In genomic region chr19:49442793-49443365, GRCh38 we compare ENCODE assay signal across 9 cellular contexts. TPM values are rescaled to one million over a fixed set of nuclear protein-coding genes. Genes with fewer than 3 reads are reported as not detected.
DNase-seq lines count a peak whose midpoint lies in the region; ATAC-seq, FAIRE-seq and TF ChIP-seq lines count a peak whose summit lies in the region.
"Had no signal": no experiment of that assay in that cellular context is flagged by ENCODE, and none has a peak within 500 bp of the region (broad histone marks: within the 10 kb centered on the region; RNA-seq: fewer than 3 reads in every experiment).

No MANE protein-coding gene starts in this region.

- peak overlapping the region; percentile 69 to 88 for H3K27ac Mint-ChIP-seq in natural killer cell

- no peak; the same call in 1 of the 2 replicates for TF ChIP-seq POLR2A in A549 (IDR thresholded peaks at IDR 0.05; ENCODE audit: low read length)
- TF ChIP-seq POLR2A in GM12892 (IDR thresholded peaks at IDR 0.05; ENCODE audit: low read depth, low read length), result no peak

- H3K9me3 ChIP-seq in A549, result no peaks in the 10 kb centered on the region
- H3K9me3 ChIP-seq in upper lobe of right lung, result no peaks in the 10 kb centered on the region

- TF ChIP-seq RAD21 in A549 (conservative IDR thresholded peaks at IDR 0.05 in 1 of 2, IDR thresholded peaks at IDR 0.05 in 1 of 2), result no peak

- H3K27me3 ChIP-seq in upper lobe of right lung, result peaks cover 39% of the 10 kb centered on the region

- intact Hi-C loops in natural killer cell (cut with micrococcal nuclease) (loop anchor here (1.0 kb wide), 5 partner anchors 8 to 217 kb away; partner anchors contain the start of gene PIH1D1), upper lobe of right lung (cut with DNase I) (loop anchor here (5.0 to 10.0 kb wide), 2 partner anchors 51 to 218 kb away; no protein-coding TSS in a partner anchor)

- DNase-seq in A549 (ENCODE audit: low read depth in 1 of 2, low spot score in 1 of 2), result peak; percentile 96 to 97
- peak; percentile 71 for DNase-seq in GM12892 (ENCODE audit: insufficient read length)
- peak; percentile 91 for DNase-seq in NCI-H748 (lab: John Stamatoyannopoulos, UW; ENCODE audit: unreplicated experiment)
- peak; percentile 80 to 81 for DNase-seq in activated T-cell treated with anti-CD3 and anti-CD28 coated beads, Interleukin-2, amount 50 U/mL, for 48 hours
- DNase-seq in fibroblast of mammary gland (ENCODE audit: low read depth), result peak; percentile 86
- DNase-seq in natural killer cell, result no peak
- DNase-seq in upper lobe of right lung, result peak; percentile 97

- H3K36me3 ChIP-seq in upper lobe of right lung, result peaks cover 9% of the 10 kb centered on the region

- TF ChIP-seq EP300 in A549 (IDR thresholded peaks at IDR 0.05), result no peak

- POLR2A ChIA-PET in A549 (lab: Yijun Ruan, JAX), result interaction anchor here (0.6 to 1.3 kb wide), 4 partner anchors 9 to 80 kb away, joined by 3 to 7 read pairs (median 6); partner anchors contain the start of genes ALDH16A1, PIH1D1 and TEAD2

- H3K36me3 Mint-ChIP-seq in natural killer cell, result no peaks in the 10 kb centered on the region

- H3K4me3 Mint-ChIP-seq in natural killer cell, result peak overlapping the region; percentile 83

- FAIRE-seq in A549 (lab: Jason Lieb, UNC) (no peak), GM12892 (lab: Jason Lieb, UNC) (peak; percentile 77)

- ATAC-seq in A549, result peak; percentile 55 to 83
- peak; percentile 17 for ATAC-seq in HG03196 (IDR thresholded peaks at IDR 0.05; ENCODE audit: unreplicated experiment)
- ATAC-seq in natural killer cell, result peak; percentile 7 to 15 (median 8)
- peak; percentile 80 for ATAC-seq in upper lobe of right lung

- H3K4me3 ChIP-seq in A549 (peak overlapping the region; percentile 79), fibroblast of mammary gland (ENCODE audit: control insufficient read depth, low read depth, low read length) (peak overlapping the region; percentile 68), upper lobe of right lung (peak overlapping the region; percentile 86)

- no peak for TF ChIP-seq CTCF in A549 (IDR thresholded peaks at IDR 0.05)
- no peak for TF ChIP-seq CTCF in fibroblast of mammary gland (conservative IDR thresholded peaks at IDR 0.05; ENCODE audit: control insufficient read depth, insufficient read depth, low read depth, low read length)
- no peak for TF ChIP-seq CTCF in natural killer cell (IDR thresholded peaks at IDR 0.05)
- no peak for TF ChIP-seq CTCF in upper lobe of right lung (IDR thresholded peaks at IDR 0.05)

- peaks cover 17 to 42% of the 10 kb centered on the region in 2 donors for H3K4me1 Mint-ChIP-seq in natural killer cell

- peaks cover 41 to 43% of the 10 kb centered on the region in 2 donors for H3K27me3 Mint-ChIP-seq in natural killer cell (ENCODE audit: low read depth in 2 of 2)

- H3K27ac ChIP-seq in A549 (peak overlapping the region; percentile 85 to 89), upper lobe of right lung (peak overlapping the region; percentile 69)

- CTCF ChIA-PET in A549 (lab: Yijun Ruan, JAX), result interaction anchor here (0.6 to 19.0 kb wide), 29 partner anchors 9 to 679 kb away, joined by 3 to 244 read pairs (median 4); partner anchors contain the start of genes ALDH16A1, DKKL1, GFY and KASH5

- peak overlapping the region; percentile 99 for H3K4me2 ChIP-seq in A549

- peaks cover 19% of the 10 kb centered on the region for H3K4me1 ChIP-seq in A549
- H3K4me1 ChIP-seq in upper lobe of right lung, result peaks cover 4% of the 10 kb centered on the region

- no peaks in the 10 kb centered on the region for H3K9me3 Mint-ChIP-seq in natural killer cell

- under 1% methylated on average over 36 of the region's 41 CpGs for WGBS in A549 (ENCODE audit: missing lambda C conversion rate)

TF ChIP-seq in A549, 52 proteins besides CTCF, POLR2A, EP300 and RAD21 (continues in another document):
- TF ChIP-seq PHF8 (IDR thresholded peaks at IDR 0.05; ENCODE audit: borderline replicate concordance, low read depth) (peak; percentile 69; the same call in 1 of the 2 replicates), JUNB (IDR thresholded peaks at IDR 0.05) (no peak), TFCP2L1 (CRISPR knock-in tag; IDR thresholded peaks at IDR 0.05) (no peak), SMC3 (IDR thresholded peaks at IDR 0.05) (no peak), BCL3 (IDR thresholded peaks at IDR 0.05) (0 out of 3 replicates have a peak, but pooled peaks have one; percentile 31), CBX8 (IDR thresholded peaks at IDR 0.05) (no peak), MAFK (IDR thresholded peaks at IDR 0.05; ENCODE audit: partially characterized antibody) (no peak), RARB (CRISPR knock-in tag; IDR thresholded peaks at IDR 0.05) (no peak), NFE2L2 (conservative IDR thresholded peaks at IDR 0.05; ENCODE audit: low read length) (no peak), HDAC2 (IDR thresholded peaks at IDR 0.05) (no peak), HES2 (IDR thresholded peaks at IDR 0.05) (no peak)
- TF ChIP-seq, protein P1, sequence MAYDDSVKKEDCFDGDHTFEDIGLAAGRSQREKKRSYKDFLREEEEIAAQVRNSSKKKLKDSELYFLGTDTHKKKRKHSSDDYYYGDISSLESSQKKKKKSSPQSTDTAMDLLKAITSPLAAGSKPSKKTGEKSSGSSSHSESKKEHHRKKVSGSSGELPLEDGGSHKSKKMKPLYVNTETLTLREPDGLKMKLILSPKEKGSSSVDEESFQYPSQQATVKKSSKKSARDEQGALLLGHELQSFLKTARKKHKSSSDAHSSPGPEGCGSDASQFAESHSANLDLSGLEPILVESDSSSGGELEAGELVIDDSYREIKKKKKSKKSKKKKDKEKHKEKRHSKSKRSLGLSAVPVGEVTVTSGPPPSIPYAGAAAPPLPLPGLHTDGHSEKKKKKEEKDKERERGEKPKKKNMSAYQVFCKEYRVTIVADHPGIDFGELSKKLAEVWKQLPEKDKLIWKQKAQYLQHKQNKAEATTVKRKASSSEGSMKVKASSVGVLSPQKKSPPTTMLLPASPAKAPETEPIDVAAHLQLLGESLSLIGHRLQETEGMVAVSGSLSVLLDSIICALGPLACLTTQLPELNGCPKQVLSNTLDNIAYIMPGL (CRISPR knock-in tag; IDR thresholded peaks at IDR 0.05; ENCODE audit: borderline replicate concordance), result no peak
- TF ChIP-seq, protein P2, sequence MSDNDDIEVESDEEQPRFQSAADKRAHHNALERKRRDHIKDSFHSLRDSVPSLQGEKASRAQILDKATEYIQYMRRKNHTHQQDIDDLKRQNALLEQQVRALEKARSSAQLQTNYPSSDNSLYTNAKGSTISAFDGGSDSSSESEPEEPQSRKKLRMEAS (IDR thresholded peaks at IDR 0.05), result no peak

RNA-seq across cellular contexts. Expression of gene SLC17A7, which starts 1.6 kb away (rescaled TPM):
- polyA plus RNA-seq in A549 (2011; rRNA removed) (0.48 and 0.50 TPM in 2 replicates), A549 (2017; fragmentation: RNase III; extraction: RNeasy Plus Mini Kit Qiagen cat#74134 plus additional on column Dnase treatment) (0.35 to 0.44 TPM (median 0.39 TPM) in 3 replicates)
- 0.38 and 0.45 TPM in 2 replicates for polyA plus RNA-seq in A549 (2012; cell fraction: cytosol; rRNA removed)
- 0.45 and 0.54 TPM in 2 replicates for polyA plus RNA-seq in A549 (2012; cell fraction: nucleus; rRNA removed)
- polyA minus RNA-seq in A549 (2011; rRNA and poly(A)+ RNA removed), result 0.41 and 0.83 TPM in 2 replicates
- polyA plus RNA-seq in GM12892 (2012; ENCODE audit: missing spikeins), result not detected
- total RNA-seq in natural killer cell (not detected), upper lobe of right lung (0.69 TPM)

RNA-seq across cellular contexts. Expression of gene PIH1D1, which starts 8.7 kb away (rescaled TPM):
- 74.1 and 89.7 TPM in 2 replicates for polyA plus RNA-seq in A549 (2011; rRNA removed)
- 92.0 and 116 TPM in 2 replicates for polyA plus RNA-seq in A549 (2012; cell fraction: cytosol; rRNA removed)
- polyA plus RNA-seq in A549 (2012; cell fraction: nucleus; rRNA removed), result 177 and 228 TPM in 2 replicates
- polyA plus RNA-seq in A549 (2017; fragmentation: RNase III; extraction: RNeasy Plus Mini Kit Qiagen cat#74134 plus additional on column Dnase treatment), result 96.8 to 114 TPM (median 113 TPM) in 3 replicates
- polyA minus RNA-seq in A549 (2011; rRNA and poly(A)+ RNA removed), result 58.1 and 66.8 TPM in 2 replicates
- polyA plus RNA-seq in GM12892 (2012; ENCODE audit: missing spikeins), result 114 TPM
- total RNA-seq in natural killer cell, result 100 to 1,000 TPM; 112 to 149 (median 138) TPM
- 64.2 TPM for total RNA-seq in upper lobe of right lung

RNA-seq across cellular contexts. Expression of gene ALDH16A1, which starts 10.1 kb away (rescaled TPM):
- polyA plus RNA-seq in A549 (2011; rRNA removed) (9.7 and 10.2 TPM in 2 replicates), A549 (2017; fragmentation: RNase III; extraction: RNeasy Plus Mini Kit Qiagen cat#74134 plus additional on column Dnase treatment) (19.9 to 23.0 TPM (median 23.0 TPM) in 3 replicates)
- 29.9 and 37.0 TPM in 2 replicates for polyA plus RNA-seq in A549 (2012; cell fraction: cytosol; rRNA removed)
- 94.1 and 133 TPM in 2 replicates for polyA plus RNA-seq in A549 (2012; cell fraction: nucleus; rRNA removed)
- polyA minus RNA-seq in A549 (2011; rRNA and poly(A)+ RNA removed), result 9.3 and 10.6 TPM in 2 replicates
- polyA plus RNA-seq in GM12892 (2012; ENCODE audit: missing spikeins), result 1.9 TPM
- total RNA-seq in natural killer cell (10 to 100 TPM; 39.9 to 43.2 (median 41.4) TPM), upper lobe of right lung (32.3 TPM)

RNA-seq across cellular contexts. Expression of gene GFY, which starts 17.7 kb away (rescaled TPM):
- 0.06 TPM in 1 of 2 replicates, not detected in the other for polyA plus RNA-seq in A549 (2011; rRNA removed)
- polyA plus RNA-seq in A549 (2012; cell fraction: cytosol; rRNA removed), result 0.09 and 0.10 TPM in 2 replicates
- 0.14 TPM in 1 of 2 replicates, not detected in the other for polyA plus RNA-seq in A549 (2012; cell fraction: nucleus; rRNA removed)
- 0.16 to 0.18 TPM in 2 of 3 replicates, not detected in the other for polyA plus RNA-seq in A549 (2017; fragmentation: RNase III; extraction: RNeasy Plus Mini Kit Qiagen cat#74134 plus additional on column Dnase treatment)
- polyA minus RNA-seq in A549 (2011; rRNA and poly(A)+ RNA removed), result not detected in 2 replicates
- polyA plus RNA-seq in GM12892 (2012; ENCODE audit: missing spikeins), result not detected
- total RNA-seq in natural killer cell, result not detected
- not detected for total RNA-seq in upper lobe of right lung
- total RNA-seq: subcutaneous adipose tissue had no signal

RNA-seq across cellular contexts. Expression of gene PTH2, which starts 19.6 kb away (rescaled TPM):
- polyA plus RNA-seq in A549 (2011; rRNA removed), result not detected in 2 replicates
- not detected in 2 replicates for polyA plus RNA-seq in A549 (2012; cell fraction: cytosol; rRNA removed)
- polyA plus RNA-seq in A549 (2012; cell fraction: nucleus; rRNA removed), result not detected in 2 replicates
- not detected in 3 replicates for polyA plus RNA-seq in A549 (2017; fragmentation: RNase III; extraction: RNeasy Plus Mini Kit Qiagen cat#74134 plus additional on column Dnase treatment)
- not detected in 2 replicates for polyA minus RNA-seq in A549 (2011; rRNA and poly(A)+ RNA removed)
- not detected for polyA plus RNA-seq in GM12892 (2012; ENCODE audit: missing spikeins)
- total RNA-seq in natural killer cell, result not detected
- total RNA-seq in upper lobe of right lung, result not detected
- total RNA-seq: subcutaneous adipose tissue had no signal

Comparison
In these comparisons a context has a peak if more than half of its experiments do, and no peak if none do; other contexts are left out.
1. ATAC-seq: peak in every context shown above with its lines; median percentile 80 in upper lobe of right lung; 69 in A549; 17 in HG03196; 8 in natural killer cell.